ENCODE assay signal across 22 cellular contexts in the genomic region with DNA sequence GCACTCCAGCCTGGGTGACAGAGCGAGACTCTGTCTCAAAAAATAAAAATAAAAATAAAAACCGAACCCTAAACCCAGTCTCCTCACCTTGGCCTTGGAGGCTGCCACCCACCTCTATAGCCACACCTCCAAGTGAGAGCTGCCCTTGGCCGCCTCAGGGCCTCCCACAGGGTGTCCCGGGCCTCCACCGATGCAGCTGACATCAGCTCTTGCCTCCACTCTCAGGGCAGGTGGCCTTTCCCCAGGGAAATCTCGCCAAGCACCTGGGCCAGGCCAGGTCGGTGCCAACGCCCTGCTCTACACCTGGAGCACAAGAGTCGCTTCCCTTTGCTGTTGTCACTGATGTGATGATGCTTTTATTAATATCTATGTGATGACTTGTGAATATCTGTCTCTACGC. TPM values are rescaled to one million over a fixed set of nuclear protein-coding genes. Genes with fewer than 3 reads are reported as not detected.
A peak's percentile ranks its signal among the peaks of the same experiment; 100 is the strongest.
DNase-seq lines count a peak whose midpoint lies in the region; ATAC-seq, FAIRE-seq and TF ChIP-seq lines count a peak whose summit lies in the region.
"Had no signal": no experiment of that assay in that cellular context is flagged by ENCODE, and none has a peak within 500 bp of the region (broad histone marks: within the 10 kb centered on the region; RNA-seq: fewer than 3 reads in every experiment).

No MANE protein-coding gene starts in this region.

- H3K27me3 ChIP-seq in RWPE2 (ENCODE audit: insufficient read depth, poor library complexity, severe bottlenecking) (no peaks in the 10 kb centered on the region), pancreas (no peaks in the 10 kb centered on the region)
- H3K27me3 ChIP-seq: Peyer's patch, tibial nerve had no signal

- H3K27ac ChIP-seq in RWPE2 (ENCODE audit: poor library complexity, severe bottlenecking) (no peak overlapping the region), pancreas (no peak overlapping the region)
- H3K27ac ChIP-seq: Peyer's patch, SJCRH30, skin epidermis, tibial nerve had no signal

- no peaks in the 10 kb centered on the region for H3K9me3 ChIP-seq in RWPE2 (ENCODE audit: severe bottlenecking)
- no peaks in the 10 kb centered on the region for H3K9me3 ChIP-seq in pancreas
- H3K9me3 ChIP-seq: HAP-1, Peyer's patch, SJCRH30, tibial nerve had no signal

- peak; percentile 1 for DNase-seq in NCI-H1436 (lab: John Stamatoyannopoulos, UW)
- DNase-seq in NCI-H1436 treated with DMSO at 0.1 percent for 48 hours (lab: John Stamatoyannopoulos, UW): no peak
- DNase-seq in NCI-H1092 treated with DMSO at 0.1 percent for 48 hours (lab: John Stamatoyannopoulos, UW): peak; percentile 5
- peak; percentile 86 for DNase-seq in RWPE2 (ENCODE audit: low spot score)
- DNase-seq in pancreas: peak in 5 of 6 donors; percentile 44 to 91 (median 80)
- no peak for DNase-seq in NAMALWA (ENCODE audit: low spot score)
- no peak for DNase-seq in NCI-H226
- DNase-seq in medulla oblongata (ENCODE audit: extremely low spot score): no peak
- DNase-seq: activated naive CD4-positive, alpha-beta T cell treated with anti-CD3 and anti-CD28 coated beads for 36 hours; CD4-positive, CD25-positive, alpha-beta regulatory T cell; DND-41; NCI-H1930; NCI-H524 treated with DMSO at 0.1 percent for 48 hours; retina; SJCRH30; T1000 had no signal

- FAIRE-seq in pancreas (lab: Jason Lieb, UNC): no peak
- FAIRE-seq: GM18507 had no signal

- no peaks in the 10 kb centered on the region for H3K4me1 ChIP-seq in RWPE2 (ENCODE audit: insufficient read depth, poor library complexity, severe bottlenecking)
- no peaks in the 10 kb centered on the region for H3K4me1 ChIP-seq in pancreas
- H3K4me1 ChIP-seq: HAP-1, Peyer's patch, tibial nerve had no signal

- WGBS in pancreas, 2 donors: 48 to 50% methylated on average over 10 of the region's 10 CpGs

- H3K4me3 ChIP-seq in RWPE2 (ENCODE audit: severe bottlenecking): no peak overlapping the region
- H3K4me3 ChIP-seq in pancreas: no peak overlapping the region
- H3K4me3 ChIP-seq: HAP-1, Peyer's patch, SJCRH30, skin epidermis, tibial nerve had no signal

- peaks cover 5% of the 10 kb centered on the region for H3K36me3 ChIP-seq in RWPE2 (ENCODE audit: low read depth)
- H3K36me3 ChIP-seq in pancreas: peaks cover 0 to 6% (median 0%) of the 10 kb centered on the region in 3 donors
- H3K36me3 ChIP-seq: HAP-1 had no signal

- intact Hi-C loops in pancreas (cut with DNase I): no loop called here

- ATAC-seq in RWPE2 (ENCODE audit: low read depth): peak; percentile 7
- peak; percentile 77 to 89 (median 79) for ATAC-seq in pancreas
- ATAC-seq: natural killer cell treated with Interleukin-12 subunit alpha and Interleukin-12 subunit beta and Interleukin-15 and Interleukin-18, amount 100 ng/mL, for 72 hours had no signal

- no peak for TF ChIP-seq CTCF in RWPE2 (IDR thresholded peaks at IDR 0.05; ENCODE audit: poor library complexity, severe bottlenecking)
- TF ChIP-seq CTCF in pancreas (IDR thresholded peaks at IDR 0.05): no peak

RNA-seq across cellular contexts. Expression of gene MYL9, which starts 8.9 kb away (rescaled TPM):
- total RNA-seq in pancreas: 10 to 100 TPM in 5 of 6 donors, 1 to 10 TPM in 1; 9.9 to 62.2 (median 20.1) TPM
- 100 to 1,000 TPM in 1 of 2 donors, 10 to 100 TPM in 1; 64.9 to 122 TPM for polyA plus RNA-seq in pancreas
- total RNA-seq: activated naive CD4-positive, alpha-beta T cell treated with anti-CD3 and anti-CD28 coated beads for 36 hours had no signal
- polyA plus RNA-seq: CD4-positive, CD25-positive, alpha-beta regulatory T cell had no signal

RNA-seq across cellular contexts. Expression of gene TGIF2, which starts 41.0 kb away (rescaled TPM):
- total RNA-seq in pancreas: 10 to 100 TPM; 10.9 to 18.9 (median 14.5) TPM
- polyA plus RNA-seq in pancreas: 1 to 10 TPM; 5.7 to 9.2 TPM

Comparison
In these comparisons a context has a peak if more than half of its experiments do, and no peak if none do; other contexts are left out.
1. DNase-seq: peak in NCI-H1436 (single experiment), NCI-H1092 treated with DMSO at 0.1 percent for 48 hours (single experiment), RWPE2 (single experiment) and pancreas (5 of 6); none in NCI-H1436 treated with DMSO at 0.1 percent for 48 hours (single experiment), NAMALWA (single experiment), NCI-H226 (single experiment) and medulla oblongata (single experiment).